1 cellular context compared by ENCODE assay signal in genomic region chr6:34027939-34028441, GRCh38.
TF ChIP-seq lines count a peak whose summit lies in the region.

No MANE protein-coding gene starts in this region.

TF ChIP-seq in GM23338, 12 proteins besides CTCF, POLR2A, EP300 and RAD21 (continued from another document):
- no peak for TF ChIP-seq ETS1 (IDR thresholded peaks at IDR 0.05)
- no peak for TF ChIP-seq ZNF114 (CRISPR knock-in tag; IDR thresholded peaks at IDR 0.05)
- TF ChIP-seq ZNF331 (CRISPR knock-in tag; IDR thresholded peaks at IDR 0.05; ENCODE audit: low read depth) = no peak
- TF ChIP-seq STAT1 (IDR thresholded peaks at IDR 0.05; ENCODE audit: unreplicated experiment) = no peak
- TF ChIP-seq CREB1 (CRISPR knock-in tag; IDR thresholded peaks at IDR 0.05; ENCODE audit: low read depth) = no peak
- TF ChIP-seq, protein P1, sequence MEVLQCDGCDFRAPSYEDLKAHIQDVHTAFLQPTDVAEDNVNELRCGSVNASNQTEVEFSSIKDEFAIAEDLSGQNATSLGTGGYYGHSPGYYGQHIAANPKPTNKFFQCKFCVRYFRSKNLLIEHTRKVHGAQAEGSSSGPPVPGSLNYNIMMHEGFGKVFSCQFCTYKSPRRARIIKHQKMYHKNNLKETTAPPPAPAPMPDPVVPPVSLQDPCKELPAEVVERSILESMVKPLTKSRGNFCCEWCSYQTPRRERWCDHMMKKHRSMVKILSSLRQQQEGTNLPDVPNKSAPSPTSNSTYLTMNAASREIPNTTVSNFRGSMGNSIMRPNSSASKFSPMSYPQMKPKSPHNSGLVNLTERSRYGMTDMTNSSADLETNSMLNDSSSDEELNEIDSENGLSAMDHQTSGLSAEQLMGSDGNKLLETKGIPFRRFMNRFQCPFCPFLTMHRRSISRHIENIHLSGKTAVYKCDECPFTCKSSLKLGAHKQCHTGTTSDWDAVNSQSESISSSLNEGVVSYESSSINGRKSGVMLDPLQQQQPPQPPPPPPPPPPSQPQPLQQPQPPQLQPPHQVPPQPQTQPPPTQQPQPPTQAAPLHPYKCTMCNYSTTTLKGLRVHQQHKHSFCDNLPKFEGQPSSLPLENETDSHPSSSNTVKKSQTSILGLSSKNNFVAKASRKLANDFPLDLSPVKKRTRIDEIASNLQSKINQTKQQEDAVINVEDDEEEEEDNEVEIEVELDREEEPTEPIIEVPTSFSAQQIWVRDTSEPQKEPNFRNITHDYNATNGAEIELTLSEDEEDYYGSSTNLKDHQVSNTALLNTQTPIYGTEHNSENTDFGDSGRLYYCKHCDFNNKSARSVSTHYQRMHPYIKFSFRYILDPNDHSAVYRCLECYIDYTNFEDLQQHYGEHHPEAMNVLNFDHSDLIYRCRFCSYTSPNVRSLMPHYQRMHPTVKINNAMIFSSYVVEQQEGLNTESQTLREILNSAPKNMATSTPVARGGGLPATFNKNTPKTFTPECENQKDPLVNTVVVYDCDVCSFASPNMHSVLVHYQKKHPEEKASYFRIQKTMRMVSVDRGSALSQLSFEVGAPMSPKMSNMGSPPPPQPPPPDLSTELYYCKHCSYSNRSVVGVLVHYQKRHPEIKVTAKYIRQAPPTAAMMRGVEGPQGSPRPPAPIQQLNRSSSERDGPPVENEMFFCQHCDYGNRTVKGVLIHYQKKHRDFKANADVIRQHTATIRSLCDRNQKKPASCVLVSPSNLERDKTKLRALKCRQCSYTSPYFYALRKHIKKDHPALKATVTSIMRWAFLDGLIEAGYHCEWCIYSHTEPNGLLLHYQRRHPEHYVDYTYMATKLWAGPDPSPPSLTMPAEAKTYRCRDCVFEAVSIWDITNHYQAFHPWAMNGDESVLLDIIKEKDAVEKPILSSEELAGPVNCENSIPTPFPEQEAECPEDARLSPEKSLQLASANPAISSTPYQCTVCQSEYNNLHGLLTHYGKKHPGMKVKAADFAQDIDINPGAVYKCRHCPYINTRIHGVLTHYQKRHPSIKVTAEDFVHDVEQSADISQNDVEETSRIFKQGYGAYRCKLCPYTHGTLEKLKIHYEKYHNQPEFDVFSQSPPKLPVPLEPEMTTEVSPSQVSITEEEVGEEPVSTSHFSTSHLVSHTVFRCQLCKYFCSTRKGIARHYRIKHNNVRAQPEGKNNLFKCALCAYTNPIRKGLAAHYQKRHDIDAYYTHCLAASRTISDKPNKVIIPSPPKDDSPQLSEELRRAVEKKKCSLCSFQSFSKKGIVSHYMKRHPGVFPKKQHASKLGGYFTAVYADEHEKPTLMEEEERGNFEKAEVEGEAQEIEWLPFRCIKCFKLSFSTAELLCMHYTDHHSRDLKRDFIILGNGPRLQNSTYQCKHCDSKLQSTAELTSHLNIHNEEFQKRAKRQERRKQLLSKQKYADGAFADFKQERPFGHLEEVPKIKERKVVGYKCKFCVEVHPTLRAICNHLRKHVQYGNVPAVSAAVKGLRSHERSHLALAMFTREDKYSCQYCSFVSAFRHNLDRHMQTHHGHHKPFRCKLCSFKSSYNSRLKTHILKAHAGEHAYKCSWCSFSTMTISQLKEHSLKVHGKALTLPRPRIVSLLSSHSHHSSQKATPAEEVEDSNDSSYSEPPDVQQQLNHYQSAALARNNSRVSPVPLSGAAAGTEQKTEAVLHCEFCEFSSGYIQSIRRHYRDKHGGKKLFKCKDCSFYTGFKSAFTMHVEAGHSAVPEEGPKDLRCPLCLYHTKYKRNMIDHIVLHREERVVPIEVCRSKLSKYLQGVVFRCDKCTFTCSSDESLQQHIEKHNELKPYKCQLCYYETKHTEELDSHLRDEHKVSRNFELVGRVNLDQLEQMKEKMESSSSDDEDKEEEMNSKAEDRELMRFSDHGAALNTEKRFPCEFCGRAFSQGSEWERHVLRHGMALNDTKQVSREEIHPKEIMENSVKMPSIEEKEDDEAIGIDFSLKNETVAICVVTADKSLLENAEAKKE (CRISPR knock-in tag; IDR thresholded peaks at IDR 0.05) = no peak
- TF ChIP-seq EZH2phosphoT487 (IDR thresholded peaks at IDR 0.05; ENCODE audit: unreplicated experiment) = no peak
- no peak for TF ChIP-seq REST (IDR thresholded peaks at IDR 0.05; ENCODE audit: unreplicated experiment)
- no peak for TF ChIP-seq JUNB (IDR thresholded peaks at IDR 0.05; ENCODE audit: unreplicated experiment)
- no peak for TF ChIP-seq NANOG (IDR thresholded peaks at IDR 0.05; ENCODE audit: borderline replicate concordance)
TF ChIP-seq in GM23338: peak in this region for 0.
